In the genomic region with DNA sequence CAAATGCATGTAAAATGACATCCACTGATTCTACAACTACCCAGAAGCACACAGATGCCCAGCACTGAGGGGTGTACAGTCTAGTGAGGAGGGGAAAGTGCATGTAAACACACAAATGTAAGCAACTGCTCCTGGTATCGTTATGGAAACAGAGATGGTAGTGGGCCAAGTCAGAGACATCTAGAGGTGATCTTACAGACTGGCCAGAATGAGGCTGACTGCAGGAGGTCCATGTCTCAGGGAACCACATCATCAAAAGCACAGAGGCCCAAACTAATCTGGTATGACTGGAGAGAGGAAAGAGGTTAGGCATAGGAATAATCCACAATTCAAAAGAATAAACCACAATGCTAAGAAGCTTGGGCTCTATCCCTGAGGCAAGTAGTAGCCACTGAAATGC, we compare ENCODE assay signal across 20 cellular contexts.
DNase-seq lines count a peak whose midpoint lies in the region; ATAC-seq and TF ChIP-seq lines count a peak whose summit lies in the region.
"Had no signal": no experiment of that assay in that cellular context is flagged by ENCODE, and none has a peak within 500 bp of the region (broad histone marks: within the 10 kb centered on the region; RNA-seq: fewer than 3 reads in every experiment).

No MANE protein-coding gene starts in this region.

- DNase-seq in CD4-positive, alpha-beta T cell, result no peak
- DNase-seq in choroid plexus epithelial cell (ENCODE audit: low read depth), result peak; percentile 60
- DNase-seq in activated naive CD4-positive, alpha-beta T cell treated with anti-CD3 and anti-CD28 coated beads for 36 hours, result no peak
- DNase-seq: GDM1; MM.1S; NCI-H1048; NCI-H1436; NCI-H187 treated with DMSO at 0.1 percent for 48 hours; NCI-H774; NK-92 treated with Interleukin-12 subunit alpha and Interleukin-12 subunit beta, amount 100 ng/mL, for 24 hours; SHP77 treated with DMSO at 0.1 percent for 48 hours had no signal

- H3K9me3 ChIP-seq in CD4-positive, alpha-beta T cell (ENCODE audit: control insufficient read depth, low read length), result no peaks in the 10 kb centered on the region
- H3K9me3 ChIP-seq in neutrophil, result no peaks in the 10 kb centered on the region
- H3K9me3 ChIP-seq: A549 had no signal

- H3K9me3 Mint-ChIP-seq in CD4-positive, alpha-beta T cell, result no peaks in the 10 kb centered on the region
- H3K9me3 Mint-ChIP-seq in IgD-negative memory B cell, result peaks cover 0 to 3% (median 0%) of the 10 kb centered on the region in 3 donors
- peaks cover 3% of the 10 kb centered on the region for H3K9me3 Mint-ChIP-seq in activated naive CD4-positive, alpha-beta T cell treated with anti-CD3 and anti-CD28 coated beads for 36 hours

- H3K27me3 ChIP-seq in CD4-positive, alpha-beta T cell (ENCODE audit: control insufficient read depth, insufficient read depth, low read length), result no peaks in the 10 kb centered on the region
- H3K27me3 ChIP-seq in neutrophil, result no peaks in the 10 kb centered on the region

- no peak overlapping the region for H3K4me3 ChIP-seq in choroid plexus epithelial cell (ENCODE audit: low read depth, low read length)
- H3K4me3 ChIP-seq in neutrophil (ENCODE audit: low read depth in 1 of 2, low read length in 1 of 2), result peak overlapping the region in 1 of 2 experiments; percentile 53
- H3K4me3 ChIP-seq: A549, K562, SK-N-MC had no signal

- ATAC-seq in CD4-positive, alpha-beta T cell (ENCODE audit: poor library complexity), result no peak
- ATAC-seq in HG03280 (IDR thresholded peaks at IDR 0.05; ENCODE audit: unreplicated experiment) (no peak), GM21381 (IDR thresholded peaks at IDR 0.05; ENCODE audit: unreplicated experiment) (no peak)
- ATAC-seq: A549, HCT116, K562 had no signal

- POLR2A ChIA-PET in CD4-positive, alpha-beta T cell (lab: Charles Lee), result no interaction called here

- CTCF ChIA-PET in CD4-positive, alpha-beta T cell (lab: Charles Lee), result no interaction called here
- CTCF ChIA-PET in activated naive CD4-positive, alpha-beta T cell treated with anti-CD3 and anti-CD28 coated beads for 36 hours (lab: Charles Lee), result no interaction called here

- H3K27ac ChIP-seq in CD4-positive, alpha-beta T cell (ENCODE audit: low read depth, low read length), result no peak overlapping the region
- H3K27ac ChIP-seq in neutrophil, result peak overlapping the region; percentile 87
- H3K27ac ChIP-seq: A549, RWPE1, SK-N-MC had no signal

- intact Hi-C loops in CD4-positive, alpha-beta T cell (cut with DNase I, micrococcal nuclease), result loop anchor here in 1 of 2 experiments (5.0 kb wide), 1 partner anchor 55 kb away; no protein-coding TSS in a partner anchor
- intact Hi-C loops in activated naive CD4-positive, alpha-beta T cell treated with anti-CD3 and anti-CD28 coated beads for 36 hours (cut with micrococcal nuclease), result no loop called here

- peaks cover 4% of the 10 kb centered on the region for H3K36me3 Mint-ChIP-seq in CD4-positive, alpha-beta T cell (ENCODE audit: low read depth)
- H3K36me3 Mint-ChIP-seq in IgD-negative memory B cell, result peaks cover 5% of the 10 kb centered on the region
- H3K36me3 Mint-ChIP-seq in activated naive CD4-positive, alpha-beta T cell treated with anti-CD3 and anti-CD28 coated beads for 36 hours (ENCODE audit: low read depth), result peaks cover 2% of the 10 kb centered on the region

- H3K36me3 ChIP-seq in neutrophil, result no peaks in the 10 kb centered on the region

- no peak overlapping the region for H3K4me3 Mint-ChIP-seq in CD4-positive, alpha-beta T cell
- no peak overlapping the region for H3K4me3 Mint-ChIP-seq in IgD-negative memory B cell
- no peak overlapping the region for H3K4me3 Mint-ChIP-seq in activated naive CD4-positive, alpha-beta T cell treated with anti-CD3 and anti-CD28 coated beads for 36 hours

- H3K27me3 Mint-ChIP-seq in CD4-positive, alpha-beta T cell, result no peaks in the 10 kb centered on the region
- no peaks in the 10 kb centered on the region for H3K27me3 Mint-ChIP-seq in IgD-negative memory B cell
- H3K27me3 Mint-ChIP-seq in activated naive CD4-positive, alpha-beta T cell treated with anti-CD3 and anti-CD28 coated beads for 36 hours (ENCODE audit: low read depth), result no peaks in the 10 kb centered on the region

- no peak for TF ChIP-seq CTCF in CD4-positive, alpha-beta T cell (IDR thresholded peaks at IDR 0.05)
- TF ChIP-seq CTCF in choroid plexus epithelial cell (conservative IDR thresholded peaks at IDR 0.05; ENCODE audit: low read depth, low read length) (peak; percentile 14), neutrophil (IDR thresholded peaks at IDR 0.05) (no peak)

- peaks cover 76 to 81% of the 10 kb centered on the region in 2 experiments for H3K4me1 ChIP-seq in neutrophil (ENCODE audit: control insufficient read depth in 1 of 2, insufficient read depth in 1 of 2, low read depth in 1 of 2, low read length in 1 of 2)

- H3K4me1 Mint-ChIP-seq in CD4-positive, alpha-beta T cell (ENCODE audit: low read depth), result peaks cover 96% of the 10 kb centered on the region
- peaks cover 60 to 71% (median 60%) of the 10 kb centered on the region in 3 donors for H3K4me1 Mint-ChIP-seq in IgD-negative memory B cell
- H3K4me1 Mint-ChIP-seq in activated naive CD4-positive, alpha-beta T cell treated with anti-CD3 and anti-CD28 coated beads for 36 hours (ENCODE audit: low read depth), result peaks cover 49% of the 10 kb centered on the region

- H3K27ac Mint-ChIP-seq in CD4-positive, alpha-beta T cell, result peak overlapping the region; percentile 19
- H3K27ac Mint-ChIP-seq in IgD-negative memory B cell, result peak overlapping the region; percentile 72 to 92 (median 82)
- no peak overlapping the region for H3K27ac Mint-ChIP-seq in activated naive CD4-positive, alpha-beta T cell treated with anti-CD3 and anti-CD28 coated beads for 36 hours
